1 cellular context compared by ENCODE assay signal in genomic region chr16:85137323-85138072, GRCh38.
TF ChIP-seq lines count a peak whose summit lies in the region.

No MANE protein-coding gene starts in this region.

TF ChIP-seq in HepG2, 621 proteins besides CTCF, POLR2A, EP300 and RAD21 (continued from another document and continues in another):
- TF ChIP-seq E2F1 (CRISPR knock-in tag; IDR thresholded peaks at IDR 0.05) (0 out of 2 replicates have a peak, but pooled peaks have one; percentile 65), FOXA1 (IDR thresholded peaks at IDR 0.05) (0 out of 2 replicates have a peak, but pooled peaks have one; percentile 24), FOXA1 (CRISPR knock-in tag; IDR thresholded peaks at IDR 0.05) (peak; percentile 79), NR1H2 (CRISPR knock-in tag; IDR thresholded peaks at IDR 0.05; ENCODE audit: borderline replicate concordance, low read depth) (0 out of 2 replicates have a peak, but pooled peaks have one; percentile 64), KAT7 (CRISPR knock-in tag; IDR thresholded peaks at IDR 0.05; ENCODE audit: borderline replicate concordance) (peak; percentile 74; the same call in 1 of the 2 replicates), ZNF260 (CRISPR knock-in tag; IDR thresholded peaks at IDR 0.05; ENCODE audit: borderline replicate concordance, low read depth) (no peak), DPF2 (CRISPR knock-in tag; IDR thresholded peaks at IDR 0.05; ENCODE audit: borderline replicate concordance, low read depth) (peak; percentile 44; the same call in 1 of the 2 replicates), ZNF326 (CRISPR knock-in tag; IDR thresholded peaks at IDR 0.05; ENCODE audit: borderline replicate concordance) (no peak; the same call in 1 of the 2 replicates), ZNF773 (CRISPR knock-in tag; IDR thresholded peaks at IDR 0.05; ENCODE audit: borderline replicate concordance) (no peak), MBD4 (IDR thresholded peaks at IDR 0.05; ENCODE audit: borderline replicate concordance, low read length) (no peak), SATB2 (CRISPR knock-in tag; IDR thresholded peaks at IDR 0.05) (0 out of 2 replicates have a peak, but pooled peaks have one; percentile 83), PHF5A (CRISPR knock-in tag; IDR thresholded peaks at IDR 0.05; ENCODE audit: low read depth, unreplicated experiment) (no peak), HMGA1 (CRISPR knock-in tag; conservative IDR thresholded peaks at IDR 0.05) (no peak), CENPBD1 (CRISPR knock-in tag; IDR thresholded peaks at IDR 0.05; ENCODE audit: borderline replicate concordance, low read depth) (no peak), KLF6 (CRISPR knock-in tag; IDR thresholded peaks at IDR 0.05) (no peak), ZNF788 (CRISPR knock-in tag; IDR thresholded peaks at IDR 0.05; ENCODE audit: borderline replicate concordance) (peak; percentile 72; the same call in 1 of the 2 replicates), CBX1 (IDR thresholded peaks at IDR 0.05; ENCODE audit: low read depth) (peak; percentile 31), RERE (CRISPR knock-in tag; IDR thresholded peaks at IDR 0.05; ENCODE audit: low read depth) (0 out of 2 replicates have a peak, but pooled peaks have one; percentile 52)
- TF ChIP-seq, protein P1, sequence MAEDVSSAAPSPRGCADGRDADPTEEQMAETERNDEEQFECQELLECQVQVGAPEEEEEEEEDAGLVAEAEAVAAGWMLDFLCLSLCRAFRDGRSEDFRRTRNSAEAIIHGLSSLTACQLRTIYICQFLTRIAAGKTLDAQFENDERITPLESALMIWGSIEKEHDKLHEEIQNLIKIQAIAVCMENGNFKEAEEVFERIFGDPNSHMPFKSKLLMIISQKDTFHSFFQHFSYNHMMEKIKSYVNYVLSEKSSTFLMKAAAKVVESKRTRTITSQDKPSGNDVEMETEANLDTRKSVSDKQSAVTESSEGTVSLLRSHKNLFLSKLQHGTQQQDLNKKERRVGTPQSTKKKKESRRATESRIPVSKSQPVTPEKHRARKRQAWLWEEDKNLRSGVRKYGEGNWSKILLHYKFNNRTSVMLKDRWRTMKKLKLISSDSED (CRISPR knock-in tag; IDR thresholded peaks at IDR 0.05), result no peak
- TF ChIP-seq, protein P2, sequence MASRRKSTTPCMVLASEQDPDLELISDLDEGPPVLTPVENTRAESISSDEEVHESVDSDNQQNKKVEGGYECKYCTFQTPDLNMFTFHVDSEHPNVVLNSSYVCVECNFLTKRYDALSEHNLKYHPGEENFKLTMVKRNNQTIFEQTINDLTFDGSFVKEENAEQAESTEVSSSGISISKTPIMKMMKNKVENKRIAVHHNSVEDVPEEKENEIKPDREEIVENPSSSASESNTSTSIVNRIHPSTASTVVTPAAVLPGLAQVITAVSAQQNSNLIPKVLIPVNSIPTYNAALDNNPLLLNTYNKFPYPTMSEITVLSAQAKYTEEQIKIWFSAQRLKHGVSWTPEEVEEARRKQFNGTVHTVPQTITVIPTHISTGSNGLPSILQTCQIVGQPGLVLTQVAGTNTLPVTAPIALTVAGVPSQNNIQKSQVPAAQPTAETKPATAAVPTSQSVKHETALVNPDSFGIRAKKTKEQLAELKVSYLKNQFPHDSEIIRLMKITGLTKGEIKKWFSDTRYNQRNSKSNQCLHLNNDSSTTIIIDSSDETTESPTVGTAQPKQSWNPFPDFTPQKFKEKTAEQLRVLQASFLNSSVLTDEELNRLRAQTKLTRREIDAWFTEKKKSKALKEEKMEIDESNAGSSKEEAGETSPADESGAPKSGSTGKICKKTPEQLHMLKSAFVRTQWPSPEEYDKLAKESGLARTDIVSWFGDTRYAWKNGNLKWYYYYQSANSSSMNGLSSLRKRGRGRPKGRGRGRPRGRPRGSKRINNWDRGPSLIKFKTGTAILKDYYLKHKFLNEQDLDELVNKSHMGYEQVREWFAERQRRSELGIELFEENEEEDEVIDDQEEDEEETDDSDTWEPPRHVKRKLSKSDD (CRISPR knock-in tag; IDR thresholded peaks at IDR 0.05; ENCODE audit: low read depth), result no peak
- TF ChIP-seq, protein P3, sequence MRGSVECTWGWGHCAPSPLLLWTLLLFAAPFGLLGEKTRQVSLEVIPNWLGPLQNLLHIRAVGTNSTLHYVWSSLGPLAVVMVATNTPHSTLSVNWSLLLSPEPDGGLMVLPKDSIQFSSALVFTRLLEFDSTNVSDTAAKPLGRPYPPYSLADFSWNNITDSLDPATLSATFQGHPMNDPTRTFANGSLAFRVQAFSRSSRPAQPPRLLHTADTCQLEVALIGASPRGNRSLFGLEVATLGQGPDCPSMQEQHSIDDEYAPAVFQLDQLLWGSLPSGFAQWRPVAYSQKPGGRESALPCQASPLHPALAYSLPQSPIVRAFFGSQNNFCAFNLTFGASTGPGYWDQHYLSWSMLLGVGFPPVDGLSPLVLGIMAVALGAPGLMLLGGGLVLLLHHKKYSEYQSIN (CRISPR knock-in tag; IDR thresholded peaks at IDR 0.05; ENCODE audit: borderline replicate concordance), result no peak
- TF ChIP-seq, protein P4, sequence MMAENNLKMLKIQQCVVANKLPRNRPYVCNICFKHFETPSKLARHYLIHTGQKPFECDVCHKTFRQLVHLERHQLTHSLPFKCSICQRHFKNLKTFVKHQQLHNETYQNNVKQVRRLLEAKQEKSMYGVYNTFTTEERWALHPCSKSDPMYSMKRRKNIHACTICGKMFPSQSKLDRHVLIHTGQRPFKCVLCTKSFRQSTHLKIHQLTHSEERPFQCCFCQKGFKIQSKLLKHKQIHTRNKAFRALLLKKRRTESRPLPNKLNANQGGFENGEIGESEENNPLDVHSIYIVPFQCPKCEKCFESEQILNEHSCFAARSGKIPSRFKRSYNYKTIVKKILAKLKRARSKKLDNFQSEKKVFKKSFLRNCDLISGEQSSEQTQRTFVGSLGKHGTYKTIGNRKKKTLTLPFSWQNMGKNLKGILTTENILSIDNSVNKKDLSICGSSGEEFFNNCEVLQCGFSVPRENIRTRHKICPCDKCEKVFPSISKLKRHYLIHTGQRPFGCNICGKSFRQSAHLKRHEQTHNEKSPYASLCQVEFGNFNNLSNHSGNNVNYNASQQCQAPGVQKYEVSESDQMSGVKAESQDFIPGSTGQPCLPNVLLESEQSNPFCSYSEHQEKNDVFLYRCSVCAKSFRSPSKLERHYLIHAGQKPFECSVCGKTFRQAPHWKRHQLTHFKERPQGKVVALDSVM (CRISPR knock-in tag; IDR thresholded peaks at IDR 0.05), result no peak; the same call in 1 of the 2 replicates
- TF ChIP-seq, protein P5, sequence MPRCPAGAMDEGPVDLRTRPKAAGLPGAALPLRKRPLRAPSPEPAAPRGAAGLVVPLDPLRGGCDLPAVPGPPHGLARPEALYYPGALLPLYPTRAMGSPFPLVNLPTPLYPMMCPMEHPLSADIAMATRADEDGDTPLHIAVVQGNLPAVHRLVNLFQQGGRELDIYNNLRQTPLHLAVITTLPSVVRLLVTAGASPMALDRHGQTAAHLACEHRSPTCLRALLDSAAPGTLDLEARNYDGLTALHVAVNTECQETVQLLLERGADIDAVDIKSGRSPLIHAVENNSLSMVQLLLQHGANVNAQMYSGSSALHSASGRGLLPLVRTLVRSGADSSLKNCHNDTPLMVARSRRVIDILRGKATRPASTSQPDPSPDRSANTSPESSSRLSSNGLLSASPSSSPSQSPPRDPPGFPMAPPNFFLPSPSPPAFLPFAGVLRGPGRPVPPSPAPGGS (CRISPR knock-in tag; IDR thresholded peaks at IDR 0.05), result no peak; the same call in none of the 2 replicates
- TF ChIP-seq, protein P6, sequence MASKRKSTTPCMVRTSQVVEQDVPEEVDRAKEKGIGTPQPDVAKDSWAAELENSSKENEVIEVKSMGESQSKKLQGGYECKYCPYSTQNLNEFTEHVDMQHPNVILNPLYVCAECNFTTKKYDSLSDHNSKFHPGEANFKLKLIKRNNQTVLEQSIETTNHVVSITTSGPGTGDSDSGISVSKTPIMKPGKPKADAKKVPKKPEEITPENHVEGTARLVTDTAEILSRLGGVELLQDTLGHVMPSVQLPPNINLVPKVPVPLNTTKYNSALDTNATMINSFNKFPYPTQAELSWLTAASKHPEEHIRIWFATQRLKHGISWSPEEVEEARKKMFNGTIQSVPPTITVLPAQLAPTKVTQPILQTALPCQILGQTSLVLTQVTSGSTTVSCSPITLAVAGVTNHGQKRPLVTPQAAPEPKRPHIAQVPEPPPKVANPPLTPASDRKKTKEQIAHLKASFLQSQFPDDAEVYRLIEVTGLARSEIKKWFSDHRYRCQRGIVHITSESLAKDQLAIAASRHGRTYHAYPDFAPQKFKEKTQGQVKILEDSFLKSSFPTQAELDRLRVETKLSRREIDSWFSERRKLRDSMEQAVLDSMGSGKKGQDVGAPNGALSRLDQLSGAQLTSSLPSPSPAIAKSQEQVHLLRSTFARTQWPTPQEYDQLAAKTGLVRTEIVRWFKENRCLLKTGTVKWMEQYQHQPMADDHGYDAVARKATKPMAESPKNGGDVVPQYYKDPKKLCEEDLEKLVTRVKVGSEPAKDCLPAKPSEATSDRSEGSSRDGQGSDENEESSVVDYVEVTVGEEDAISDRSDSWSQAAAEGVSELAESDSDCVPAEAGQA (IDR thresholded peaks at IDR 0.05; ENCODE audit: low read depth), result 0 out of 2 replicates have a peak, but pooled peaks have one; percentile 39
- TF ChIP-seq, protein P6 (CRISPR knock-in tag; IDR thresholded peaks at IDR 0.05; ENCODE audit: borderline replicate concordance), result no peak
- TF ChIP-seq, protein P7, sequence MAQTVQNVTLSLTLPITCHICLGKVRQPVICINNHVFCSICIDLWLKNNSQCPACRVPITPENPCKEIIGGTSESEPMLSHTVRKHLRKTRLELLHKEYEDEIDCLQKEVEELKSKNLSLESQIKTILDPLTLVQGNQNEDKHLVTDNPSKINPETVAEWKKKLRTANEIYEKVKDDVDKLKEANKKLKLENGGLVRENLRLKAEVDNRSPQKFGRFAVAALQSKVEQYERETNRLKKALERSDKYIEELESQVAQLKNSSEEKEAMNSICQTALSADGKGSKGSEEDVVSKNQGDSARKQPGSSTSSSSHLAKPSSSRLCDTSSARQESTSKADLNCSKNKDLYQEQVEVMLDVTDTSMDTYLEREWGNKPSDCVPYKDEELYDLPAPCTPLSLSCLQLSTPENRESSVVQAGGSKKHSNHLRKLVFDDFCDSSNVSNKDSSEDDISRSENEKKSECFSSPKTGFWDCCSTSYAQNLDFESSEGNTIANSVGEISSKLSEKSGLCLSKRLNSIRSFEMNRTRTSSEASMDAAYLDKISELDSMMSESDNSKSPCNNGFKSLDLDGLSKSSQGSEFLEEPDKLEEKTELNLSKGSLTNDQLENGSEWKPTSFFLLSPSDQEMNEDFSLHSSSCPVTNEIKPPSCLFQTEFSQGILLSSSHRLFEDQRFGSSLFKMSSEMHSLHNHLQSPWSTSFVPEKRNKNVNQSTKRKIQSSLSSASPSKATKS (CRISPR knock-in tag; IDR thresholded peaks at IDR 0.05), result no peak; the same call in 1 of the 2 replicates
